In the genomic region with DNA sequence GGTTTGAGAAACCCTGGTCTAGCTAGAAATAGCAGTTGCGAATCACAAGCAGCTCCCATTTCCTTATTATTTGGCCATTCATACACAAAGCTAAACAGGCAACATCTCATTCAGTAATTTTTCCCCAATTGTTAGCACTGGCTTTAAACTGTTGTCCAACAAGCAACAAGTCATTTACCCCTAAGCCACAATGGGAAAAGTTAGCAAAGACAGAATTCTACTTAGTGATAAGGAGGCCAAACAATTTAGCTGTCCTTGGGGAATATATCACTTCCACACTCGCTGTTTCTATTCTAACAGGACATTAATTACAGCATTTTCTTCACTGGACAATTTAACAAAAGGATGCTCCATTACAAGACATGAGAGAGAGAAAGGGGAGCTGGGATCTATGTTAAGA, we compare ENCODE assay signal across 10 cellular contexts. TPM values are rescaled to one million over a fixed set of nuclear protein-coding genes. Genes with fewer than 3 reads are reported as not detected.
DNase-seq lines count a peak whose midpoint lies in the region; ATAC-seq and TF ChIP-seq lines count a peak whose summit lies in the region.
"Had no signal": no experiment of that assay in that cellular context is flagged by ENCODE, and none has a peak within 500 bp of the region (broad histone marks: within the 10 kb centered on the region; RNA-seq: fewer than 3 reads in every experiment).

No MANE protein-coding gene starts in this region.

- H3K9ac ChIP-seq in neural progenitor cell: no peak overlapping the region

- H3K4me3 ChIP-seq in AG09309 (ENCODE audit: control insufficient read depth, low read depth, low read length) (peak overlapping the region; percentile 95), Panc1 (ENCODE audit: low read depth in 2 of 2, low read length in 2 of 2) (peak overlapping the region; percentile 96 to 97), neural progenitor cell (peak overlapping the region; percentile 75)

- POLR2A ChIA-PET in Panc1 (lab: Charles Lee): no interaction called here

- no peak overlapping the region for H3K27ac Mint-ChIP-seq in endothelial cell (ENCODE audit: unreplicated experiment)
- no peak overlapping the region for H3K27ac Mint-ChIP-seq in neural progenitor cell

- H3K4me3 Mint-ChIP-seq in endothelial cell (ENCODE audit: unreplicated experiment) (peak overlapping the region; percentile 99), neural progenitor cell (peak overlapping the region; percentile 98)

- ATAC-seq in Panc1: no peak

- peak overlapping the region; percentile 91 for H3K27ac ChIP-seq in Panc1 (ENCODE audit: low read length)
- H3K27ac ChIP-seq in neural progenitor cell: no peak overlapping the region
- H3K27ac ChIP-seq in caudate nucleus (ENCODE audit: low read depth, low read length): no peak overlapping the region
- H3K27ac ChIP-seq: C4-2B, sigmoid colon had no signal

- no peaks in the 10 kb centered on the region for H3K9me3 ChIP-seq in Panc1 (ENCODE audit: control insufficient read depth, insufficient read depth, low read depth, low read length)
- no peaks in the 10 kb centered on the region for H3K9me3 ChIP-seq in neural progenitor cell (ENCODE audit: low read depth)
- H3K9me3 ChIP-seq: sigmoid colon had no signal

- H3K36me3 Mint-ChIP-seq in endothelial cell (ENCODE audit: low read depth, unreplicated experiment) (peaks cover 4% of the 10 kb centered on the region), neural progenitor cell (no peaks in the 10 kb centered on the region)

- H3K27me3 Mint-ChIP-seq in endothelial cell (ENCODE audit: unreplicated experiment) (peaks cover 11% of the 10 kb centered on the region), neural progenitor cell (ENCODE audit: insufficient read depth, low read depth) (peaks cover 17% of the 10 kb centered on the region)

- in situ Hi-C loops in Panc1 (cut with HindIII; ENCODE audit: low pct_unique_long_range_greater_than_20kb, low sequenced_read_pairs): loop anchor here (25.0 kb wide), 1 partner anchor 204 kb away; no protein-coding TSS in a partner anchor

- peak overlapping the region; percentile 93 for H3K4me2 ChIP-seq in neural progenitor cell

- H3K4me1 Mint-ChIP-seq in endothelial cell (ENCODE audit: unreplicated experiment) (peaks cover 55% of the 10 kb centered on the region), neural progenitor cell (peaks cover 55% of the 10 kb centered on the region)

- BruUV-seq in Panc1 (replicated peaks; lab: Mats Ljungman, UMichigan): TSS peak; percentile 65

- H3K9me3 Mint-ChIP-seq in endothelial cell (ENCODE audit: unreplicated experiment) (no peaks in the 10 kb centered on the region), neural progenitor cell (no peaks in the 10 kb centered on the region)

- no peak overlapping the region for H2AFZ ChIP-seq in neural progenitor cell (replicated peaks)

- peaks cover 64% of the 10 kb centered on the region for H4K20me1 ChIP-seq in neural progenitor cell (ENCODE audit: low read depth)

- H3F3A ChIP-seq in neural progenitor cell (ENCODE audit: low read depth): peaks cover 26% of the 10 kb centered on the region

- H3K79me2 ChIP-seq in neural progenitor cell (ENCODE audit: low read depth): peaks cover 73% of the 10 kb centered on the region

- H3K4me1 ChIP-seq in Panc1 (ENCODE audit: control insufficient read depth, insufficient read depth, low read length) (peaks cover 43% of the 10 kb centered on the region), neural progenitor cell (peaks cover 28% of the 10 kb centered on the region)

- peaks cover 9% of the 10 kb centered on the region for H3K27me3 ChIP-seq in Panc1 (ENCODE audit: control insufficient read depth, insufficient read depth, low read length)
- peaks cover 29% of the 10 kb centered on the region for H3K27me3 ChIP-seq in neural progenitor cell

- H3K36me3 ChIP-seq in Panc1 (ENCODE audit: control insufficient read depth, insufficient read depth, low read length) (peaks cover 6% of the 10 kb centered on the region), neural progenitor cell (no peaks in the 10 kb centered on the region)
- H3K36me3 ChIP-seq: sigmoid colon had no signal

- no peak for DNase-seq in AG09309 (ENCODE audit: low read depth)
- no peak for DNase-seq in Panc1 (ENCODE audit: low read depth, low spot score)
- no peak for DNase-seq in endothelial cell (ENCODE audit: low spot score)
- no peak for DNase-seq in neural progenitor cell (ENCODE audit: low spot score)
- DNase-seq in islet precursor cell: no peak
- DNase-seq in hepatic stellate cell (ENCODE audit: low spot score): no peak
- no peak for DNase-seq in caudate nucleus (lab: John Stamatoyannopoulos, UW)
- DNase-seq in globus pallidus (ENCODE audit: low spot score): no peak

- no peak for TF ChIP-seq CTCF in AG09309 (IDR thresholded peaks at IDR 0.05; ENCODE audit: control insufficient read depth, insufficient read depth, low read depth, low read length, missing control alignments)
- no peak for TF ChIP-seq CTCF in Panc1 (IDR thresholded peaks at IDR 0.05)
- no peak for TF ChIP-seq CTCF in endothelial cell (IDR thresholded peaks at IDR 0.05; ENCODE audit: unreplicated experiment)
- TF ChIP-seq CTCF in neural progenitor cell (IDR thresholded peaks at IDR 0.05): no peak

- CTCF ChIA-PET in Panc1 (lab: Charles Lee): interaction anchor here (0.7 to 1.9 kb wide), 3 partner anchors 200 to 269 kb away, joined by 3 to 12 read pairs (median 8); no protein-coding TSS in a partner anchor

- intact Hi-C loops in Panc1 (cut with micrococcal nuclease; ENCODE audit: unreplicated experiment): loop anchor here (5.0 kb wide), 2 partner anchors 141 to 194 kb away; no protein-coding TSS in a partner anchor

RNA-seq across cellular contexts. Expression of a gene that starts 2.8 kb away (rescaled TPM):
- 71.9 TPM for total RNA-seq in Panc1 (2021; ENCODE audit: unreplicated experiment)
- polyA plus RNA-seq in Panc1 (2012; ENCODE audit: insufficient read length): 68.6 TPM
- total RNA-seq in endothelial cell (ENCODE audit: unreplicated experiment): 132 TPM
- 39.1 and 59.9 TPM in 2 replicates for total RNA-seq in neural progenitor cell (ENCODE audit: low replicate concordance)
